20 cellular contexts compared by ENCODE assay signal in genomic region chrX:54087661-54088060, GRCh38. TPM values are rescaled to one million over a fixed set of nuclear protein-coding genes. Genes with fewer than 3 reads are reported as not detected.
A peak's percentile ranks its signal among the peaks of the same experiment; 100 is the strongest.
DNase-seq lines count a peak whose midpoint lies in the region; ATAC-seq, FAIRE-seq and TF ChIP-seq lines count a peak whose summit lies in the region.
"Had no signal": no experiment of that assay in that cellular context is flagged by ENCODE, and none has a peak within 500 bp of the region (broad histone marks: within the 10 kb centered on the region; RNA-seq: fewer than 3 reads in every experiment).

No MANE protein-coding gene starts in this region.

- 80% methylated on average over 4 of the region's 4 CpGs for WGBS in lower leg skin, 2 donors
- no CpG with 5 or more reads among the region's 4 CpGs for WGBS in H9 (ENCODE audit: extremely low coverage, insufficient read length, low lambda C conversion rate)

- no peak overlapping the region for H3K4me2 ChIP-seq in H9 (ENCODE audit: insufficient read depth, insufficient read length, low read length)
- H3K4me2 ChIP-seq: SK-N-SH had no signal

- no peak overlapping the region for H4K8ac ChIP-seq in H9 (replicated peaks; ENCODE audit: insufficient read length, low read depth, low read length)

- H3K27me3 Mint-ChIP-seq in activated T-cell treated with anti-CD3 and anti-CD28 coated beads, Interleukin-2, amount 50 U/mL, for 4 hours (ENCODE audit: low read depth): no peaks in the 10 kb centered on the region
- no peaks in the 10 kb centered on the region for H3K27me3 Mint-ChIP-seq in H9 (ENCODE audit: low read depth)

- TF ChIP-seq CTCF in D721Med (IDR thresholded peaks at IDR 0.05; ENCODE audit: insufficient read depth, missing control alignments) (no peak), WERI-Rb-1 (IDR thresholded peaks at IDR 0.05; ENCODE audit: low read depth, low read length) (no peak), lower leg skin (IDR thresholded peaks at IDR 0.05) (no peak), H9 (conservative IDR thresholded peaks at IDR 0.05) (no peak)

- H2BK20ac ChIP-seq in H9 (ENCODE audit: low read depth, low read length, poor library complexity, severe bottlenecking): no peak overlapping the region

- H2BK120ac ChIP-seq in H9 (ENCODE audit: low read depth, low read length, poor library complexity, severe bottlenecking): no peak overlapping the region

- DNase-seq in D721Med (ENCODE audit: insufficient read length, low spot score) (peak; percentile 47), NCI-H524 treated with DMSO at 0.1 percent for 48 hours (lab: John Stamatoyannopoulos, UW) (peak; percentile 53), WERI-Rb-1 (peak; percentile 6), myocyte (ENCODE audit: low read depth) (peak; percentile 40), lower leg skin (ENCODE audit: low spot score in 2 of 2) (no peak), H9 (no peak)
- DNase-seq in activated T-cell treated with anti-CD3 and anti-CD28 coated beads, Interleukin-2, amount 50 U/mL, for 4 hours: no peak
- DNase-seq: C1 segment of cervical spinal cord; CD8-positive, alpha-beta memory T cell; DMS79 treated with DMSO at 0.1 percent for 48 hours; NCI-H1417; NCI-H187 treated with DMSO at 0.1 percent for 48 hours; NCI-H345; NCI-H526 treated with DMSO at 0.1 percent for 48 hours; OCI-M1; SHP77; SK-N-SH had no signal

- no peak overlapping the region for H2AK5ac ChIP-seq in H9 (ENCODE audit: insufficient read length, low read length)

- no peaks in the 10 kb centered on the region for H3K27me3 ChIP-seq in WERI-Rb-1 (ENCODE audit: insufficient read depth, low read depth, severe bottlenecking)
- H3K27me3 ChIP-seq in H9 (ENCODE audit: insufficient read depth, low read length): no peaks in the 10 kb centered on the region

- peak overlapping the region in 1 of 3 experiments; percentile 36; a peak in 1 of 7 replicates for H3K27ac Mint-ChIP-seq in H9

- H3K23ac ChIP-seq in H9 (ENCODE audit: insufficient read length, low read depth, low read length): no peak overlapping the region

- H3K4me3 Mint-ChIP-seq in activated T-cell treated with anti-CD3 and anti-CD28 coated beads, Interleukin-2, amount 50 U/mL, for 4 hours: no peak overlapping the region
- no peak overlapping the region for H3K4me3 Mint-ChIP-seq in H9
- H3K4me3 Mint-ChIP-seq: CD8-positive, alpha-beta memory T cell had no signal

- no peaks in the 10 kb centered on the region for H4K20me1 ChIP-seq in H9 (ENCODE audit: control insufficient read depth, insufficient read depth, insufficient read length)

- H3K27ac ChIP-seq in WERI-Rb-1 (no peak overlapping the region), H9 (ENCODE audit: insufficient read length, low read depth, low read length) (no peak overlapping the region)

- no peak overlapping the region for H4K5ac ChIP-seq in H9 (ENCODE audit: insufficient read length, low read depth, low read length)

- no peaks in the 10 kb centered on the region for H3K79me2 ChIP-seq in H9 (ENCODE audit: insufficient read depth, low read length)

- intact Hi-C loops in lower leg skin (cut with DNase I; ENCODE audit: low total_unique reads): no loop called here

- H2BK12ac ChIP-seq in H9 (ENCODE audit: insufficient read length, low read depth, low read length): no peak overlapping the region

- ATAC-seq in HG02763 (IDR thresholded peaks at IDR 0.05; ENCODE audit: unreplicated experiment): no peak
- no peak for ATAC-seq in activated T-cell treated with anti-CD3 and anti-CD28 coated beads, Interleukin-2, amount 50 U/mL, for 4 hours

- H3K4me3 ChIP-seq in WERI-Rb-1 (ENCODE audit: low read depth, low read length) (no peak overlapping the region), lower leg skin (ENCODE audit: low read depth, poor library complexity, severe bottlenecking) (no peak overlapping the region)
- H3K4me3 ChIP-seq: HAP-1 had no signal

- H3K4ac ChIP-seq in H9 (ENCODE audit: low read depth, low read length): no peak overlapping the region

- H3K79me1 ChIP-seq in H9 (ENCODE audit: insufficient read depth, low read depth, low read length, poor library complexity, severe bottlenecking): no peaks in the 10 kb centered on the region

- no peak overlapping the region for H4K91ac ChIP-seq in H9 (ENCODE audit: insufficient read length, low read depth, low read length)

- H3K36me3 ChIP-seq in WERI-Rb-1: no peaks in the 10 kb centered on the region

- no peak overlapping the region for H3K56ac ChIP-seq in H9 (ENCODE audit: insufficient read length, low read depth, low read length)

- no peak overlapping the region for H2BK15ac ChIP-seq in H9 (ENCODE audit: low read depth, low read length)

- H3K9ac ChIP-seq in H9 (ENCODE audit: extremely low read depth, insufficient read length, low read length): no peak overlapping the region
- H3K9ac ChIP-seq: SK-N-SH had no signal

- no peaks in the 10 kb centered on the region for H3K9me3 ChIP-seq in WERI-Rb-1 (ENCODE audit: severe bottlenecking)
- H3K9me3 ChIP-seq in H9 (ENCODE audit: control insufficient read depth, low read depth, low read length): peaks cover 9% of the 10 kb centered on the region
- H3K9me3 ChIP-seq: HAP-1, SK-N-SH had no signal

- no peak for FAIRE-seq in D721Med (lab: Jason Lieb, UNC)
- FAIRE-seq: G401.6 had no signal

- no peak overlapping the region for H2BK5ac ChIP-seq in H9 (ENCODE audit: insufficient read length, low read length)

- H3K9me3 Mint-ChIP-seq in activated T-cell treated with anti-CD3 and anti-CD28 coated beads, Interleukin-2, amount 50 U/mL, for 4 hours: no peaks in the 10 kb centered on the region
- H3K9me3 Mint-ChIP-seq in H9: peaks cover 68 to 76% of the 10 kb centered on the region in 2 experiments
- H3K9me3 Mint-ChIP-seq: CD8-positive, alpha-beta memory T cell had no signal

- H3K4me1 ChIP-seq in H9 (ENCODE audit: insufficient read depth, low read length): no peaks in the 10 kb centered on the region
- H3K4me1 ChIP-seq: HAP-1 had no signal

- no peak overlapping the region for H3K14ac ChIP-seq in H9 (ENCODE audit: insufficient read depth, low read length)

- no peaks in the 10 kb centered on the region for H3K4me1 Mint-ChIP-seq in activated T-cell treated with anti-CD3 and anti-CD28 coated beads, Interleukin-2, amount 50 U/mL, for 4 hours (ENCODE audit: low read depth)
- peaks cover 0 to 2% of the 10 kb centered on the region in 2 experiments; a peak in 1 of 4 replicates for H3K4me1 Mint-ChIP-seq in H9
- H3K4me1 Mint-ChIP-seq: CD8-positive, alpha-beta memory T cell had no signal

- H3K23me2 ChIP-seq in H9 (ENCODE audit: insufficient read length, low read depth, low read length, poor library complexity, severe bottlenecking): no peaks in the 10 kb centered on the region

- no peak overlapping the region for H2AFZ ChIP-seq in H9 (ENCODE audit: low read length)

- H3T11ph ChIP-seq in H9 (ENCODE audit: low read length): no peak overlapping the region

- H3K18ac ChIP-seq in H9 (ENCODE audit: insufficient read length, low read depth, low read length): no peak overlapping the region

- TF ChIP-seq POLR2A in lower leg skin (IDR thresholded peaks at IDR 0.05): no peak

- H3K36me3 Mint-ChIP-seq in activated T-cell treated with anti-CD3 and anti-CD28 coated beads, Interleukin-2, amount 50 U/mL, for 4 hours (ENCODE audit: insufficient read depth): peaks cover 7% of the 10 kb centered on the region
- H3K36me3 Mint-ChIP-seq in H9 (ENCODE audit: insufficient read depth in 1 of 3, low read depth in 3 of 3): peaks cover 2 to 16% (median 8%) of the 10 kb centered on the region in 3 experiments; a peak in 6 of 7 replicates

RNA-seq across cellular contexts. Expression of gene PHF8, which starts 43.4 kb away (rescaled TPM):
- total RNA-seq in myocyte: 10.0 and 10.3 TPM in 2 replicates
- polyA plus RNA-seq in myocyte (2012): 7.3 TPM
- 10 to 100 TPM; 21.5 to 50.3 (median 30.5) TPM for total RNA-seq in lower leg skin
- 10 to 100 TPM; 46.8 to 54.2 (median 52.7) TPM for total RNA-seq in activated T-cell treated with anti-CD3 and anti-CD28 coated beads, Interleukin-2, amount 50 U/mL, for 4 hours
- 38.9 and 45.2 TPM in 2 replicates for total RNA-seq in H9 (2021)

Comparison
In these comparisons a context has a peak if more than half of its experiments do, and no peak if none do; other contexts are left out.
1. DNase-seq: peak in D721Med (single experiment), NCI-H524 treated with DMSO at 0.1 percent for 48 hours (single experiment), WERI-Rb-1 (single experiment) and myocyte (single experiment); none in lower leg skin (0 of 2), activated T-cell treated with anti-CD3 and anti-CD28 coated beads, Interleukin-2, amount 50 U/mL, for 4 hours (single experiment) and H9 (single experiment).